ENCODE assay signal across 1 cellular context in the genomic region with DNA sequence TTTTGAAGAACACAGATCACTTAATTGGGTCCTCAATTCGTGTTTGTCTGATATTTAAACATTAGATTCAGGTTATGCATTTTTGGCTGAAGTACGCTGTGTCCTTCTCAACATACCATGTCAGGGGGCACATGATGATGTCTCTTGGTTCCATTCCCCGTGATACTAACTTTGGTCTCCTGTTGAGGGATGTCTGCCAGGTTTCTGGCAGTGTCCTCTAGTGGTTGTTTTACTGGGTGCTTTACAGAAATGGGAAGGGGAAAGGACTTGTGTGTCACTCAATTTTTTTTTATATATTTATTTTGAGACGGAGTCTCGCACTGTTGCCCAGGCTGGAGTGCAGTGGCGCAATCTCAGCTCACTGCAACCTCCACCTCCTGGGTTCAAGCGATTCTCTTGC.
TF ChIP-seq lines count a peak whose summit lies in the region.

No MANE protein-coding gene starts in this region.

TF ChIP-seq in GM23338, 12 proteins besides CTCF, POLR2A, EP300 and RAD21 (continued from another document):
- TF ChIP-seq, protein P1, sequence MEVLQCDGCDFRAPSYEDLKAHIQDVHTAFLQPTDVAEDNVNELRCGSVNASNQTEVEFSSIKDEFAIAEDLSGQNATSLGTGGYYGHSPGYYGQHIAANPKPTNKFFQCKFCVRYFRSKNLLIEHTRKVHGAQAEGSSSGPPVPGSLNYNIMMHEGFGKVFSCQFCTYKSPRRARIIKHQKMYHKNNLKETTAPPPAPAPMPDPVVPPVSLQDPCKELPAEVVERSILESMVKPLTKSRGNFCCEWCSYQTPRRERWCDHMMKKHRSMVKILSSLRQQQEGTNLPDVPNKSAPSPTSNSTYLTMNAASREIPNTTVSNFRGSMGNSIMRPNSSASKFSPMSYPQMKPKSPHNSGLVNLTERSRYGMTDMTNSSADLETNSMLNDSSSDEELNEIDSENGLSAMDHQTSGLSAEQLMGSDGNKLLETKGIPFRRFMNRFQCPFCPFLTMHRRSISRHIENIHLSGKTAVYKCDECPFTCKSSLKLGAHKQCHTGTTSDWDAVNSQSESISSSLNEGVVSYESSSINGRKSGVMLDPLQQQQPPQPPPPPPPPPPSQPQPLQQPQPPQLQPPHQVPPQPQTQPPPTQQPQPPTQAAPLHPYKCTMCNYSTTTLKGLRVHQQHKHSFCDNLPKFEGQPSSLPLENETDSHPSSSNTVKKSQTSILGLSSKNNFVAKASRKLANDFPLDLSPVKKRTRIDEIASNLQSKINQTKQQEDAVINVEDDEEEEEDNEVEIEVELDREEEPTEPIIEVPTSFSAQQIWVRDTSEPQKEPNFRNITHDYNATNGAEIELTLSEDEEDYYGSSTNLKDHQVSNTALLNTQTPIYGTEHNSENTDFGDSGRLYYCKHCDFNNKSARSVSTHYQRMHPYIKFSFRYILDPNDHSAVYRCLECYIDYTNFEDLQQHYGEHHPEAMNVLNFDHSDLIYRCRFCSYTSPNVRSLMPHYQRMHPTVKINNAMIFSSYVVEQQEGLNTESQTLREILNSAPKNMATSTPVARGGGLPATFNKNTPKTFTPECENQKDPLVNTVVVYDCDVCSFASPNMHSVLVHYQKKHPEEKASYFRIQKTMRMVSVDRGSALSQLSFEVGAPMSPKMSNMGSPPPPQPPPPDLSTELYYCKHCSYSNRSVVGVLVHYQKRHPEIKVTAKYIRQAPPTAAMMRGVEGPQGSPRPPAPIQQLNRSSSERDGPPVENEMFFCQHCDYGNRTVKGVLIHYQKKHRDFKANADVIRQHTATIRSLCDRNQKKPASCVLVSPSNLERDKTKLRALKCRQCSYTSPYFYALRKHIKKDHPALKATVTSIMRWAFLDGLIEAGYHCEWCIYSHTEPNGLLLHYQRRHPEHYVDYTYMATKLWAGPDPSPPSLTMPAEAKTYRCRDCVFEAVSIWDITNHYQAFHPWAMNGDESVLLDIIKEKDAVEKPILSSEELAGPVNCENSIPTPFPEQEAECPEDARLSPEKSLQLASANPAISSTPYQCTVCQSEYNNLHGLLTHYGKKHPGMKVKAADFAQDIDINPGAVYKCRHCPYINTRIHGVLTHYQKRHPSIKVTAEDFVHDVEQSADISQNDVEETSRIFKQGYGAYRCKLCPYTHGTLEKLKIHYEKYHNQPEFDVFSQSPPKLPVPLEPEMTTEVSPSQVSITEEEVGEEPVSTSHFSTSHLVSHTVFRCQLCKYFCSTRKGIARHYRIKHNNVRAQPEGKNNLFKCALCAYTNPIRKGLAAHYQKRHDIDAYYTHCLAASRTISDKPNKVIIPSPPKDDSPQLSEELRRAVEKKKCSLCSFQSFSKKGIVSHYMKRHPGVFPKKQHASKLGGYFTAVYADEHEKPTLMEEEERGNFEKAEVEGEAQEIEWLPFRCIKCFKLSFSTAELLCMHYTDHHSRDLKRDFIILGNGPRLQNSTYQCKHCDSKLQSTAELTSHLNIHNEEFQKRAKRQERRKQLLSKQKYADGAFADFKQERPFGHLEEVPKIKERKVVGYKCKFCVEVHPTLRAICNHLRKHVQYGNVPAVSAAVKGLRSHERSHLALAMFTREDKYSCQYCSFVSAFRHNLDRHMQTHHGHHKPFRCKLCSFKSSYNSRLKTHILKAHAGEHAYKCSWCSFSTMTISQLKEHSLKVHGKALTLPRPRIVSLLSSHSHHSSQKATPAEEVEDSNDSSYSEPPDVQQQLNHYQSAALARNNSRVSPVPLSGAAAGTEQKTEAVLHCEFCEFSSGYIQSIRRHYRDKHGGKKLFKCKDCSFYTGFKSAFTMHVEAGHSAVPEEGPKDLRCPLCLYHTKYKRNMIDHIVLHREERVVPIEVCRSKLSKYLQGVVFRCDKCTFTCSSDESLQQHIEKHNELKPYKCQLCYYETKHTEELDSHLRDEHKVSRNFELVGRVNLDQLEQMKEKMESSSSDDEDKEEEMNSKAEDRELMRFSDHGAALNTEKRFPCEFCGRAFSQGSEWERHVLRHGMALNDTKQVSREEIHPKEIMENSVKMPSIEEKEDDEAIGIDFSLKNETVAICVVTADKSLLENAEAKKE (CRISPR knock-in tag; IDR thresholded peaks at IDR 0.05), result no peak
- TF ChIP-seq ZNF331 (CRISPR knock-in tag; IDR thresholded peaks at IDR 0.05; ENCODE audit: low read depth), result no peak
- TF ChIP-seq NANOG (IDR thresholded peaks at IDR 0.05; ENCODE audit: borderline replicate concordance), result no peak
- TF ChIP-seq ZNF114 (CRISPR knock-in tag; IDR thresholded peaks at IDR 0.05), result no peak
- TF ChIP-seq, protein P2, sequence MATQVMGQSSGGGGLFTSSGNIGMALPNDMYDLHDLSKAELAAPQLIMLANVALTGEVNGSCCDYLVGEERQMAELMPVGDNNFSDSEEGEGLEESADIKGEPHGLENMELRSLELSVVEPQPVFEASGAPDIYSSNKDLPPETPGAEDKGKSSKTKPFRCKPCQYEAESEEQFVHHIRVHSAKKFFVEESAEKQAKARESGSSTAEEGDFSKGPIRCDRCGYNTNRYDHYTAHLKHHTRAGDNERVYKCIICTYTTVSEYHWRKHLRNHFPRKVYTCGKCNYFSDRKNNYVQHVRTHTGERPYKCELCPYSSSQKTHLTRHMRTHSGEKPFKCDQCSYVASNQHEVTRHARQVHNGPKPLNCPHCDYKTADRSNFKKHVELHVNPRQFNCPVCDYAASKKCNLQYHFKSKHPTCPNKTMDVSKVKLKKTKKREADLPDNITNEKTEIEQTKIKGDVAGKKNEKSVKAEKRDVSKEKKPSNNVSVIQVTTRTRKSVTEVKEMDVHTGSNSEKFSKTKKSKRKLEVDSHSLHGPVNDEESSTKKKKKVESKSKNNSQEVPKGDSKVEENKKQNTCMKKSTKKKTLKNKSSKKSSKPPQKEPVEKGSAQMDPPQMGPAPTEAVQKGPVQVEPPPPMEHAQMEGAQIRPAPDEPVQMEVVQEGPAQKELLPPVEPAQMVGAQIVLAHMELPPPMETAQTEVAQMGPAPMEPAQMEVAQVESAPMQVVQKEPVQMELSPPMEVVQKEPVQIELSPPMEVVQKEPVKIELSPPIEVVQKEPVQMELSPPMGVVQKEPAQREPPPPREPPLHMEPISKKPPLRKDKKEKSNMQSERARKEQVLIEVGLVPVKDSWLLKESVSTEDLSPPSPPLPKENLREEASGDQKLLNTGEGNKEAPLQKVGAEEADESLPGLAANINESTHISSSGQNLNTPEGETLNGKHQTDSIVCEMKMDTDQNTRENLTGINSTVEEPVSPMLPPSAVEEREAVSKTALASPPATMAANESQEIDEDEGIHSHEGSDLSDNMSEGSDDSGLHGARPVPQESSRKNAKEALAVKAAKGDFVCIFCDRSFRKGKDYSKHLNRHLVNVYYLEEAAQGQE (IDR thresholded peaks at IDR 0.05; ENCODE audit: unreplicated experiment), result no peak
- no peak for TF ChIP-seq STAT1 (IDR thresholded peaks at IDR 0.05; ENCODE audit: unreplicated experiment)
- TF ChIP-seq CREB1 (CRISPR knock-in tag; IDR thresholded peaks at IDR 0.05; ENCODE audit: low read depth), result no peak
TF ChIP-seq in GM23338: peak in this region for 0.
